ENCODE assay signal across 1 cellular context in the genomic region with DNA sequence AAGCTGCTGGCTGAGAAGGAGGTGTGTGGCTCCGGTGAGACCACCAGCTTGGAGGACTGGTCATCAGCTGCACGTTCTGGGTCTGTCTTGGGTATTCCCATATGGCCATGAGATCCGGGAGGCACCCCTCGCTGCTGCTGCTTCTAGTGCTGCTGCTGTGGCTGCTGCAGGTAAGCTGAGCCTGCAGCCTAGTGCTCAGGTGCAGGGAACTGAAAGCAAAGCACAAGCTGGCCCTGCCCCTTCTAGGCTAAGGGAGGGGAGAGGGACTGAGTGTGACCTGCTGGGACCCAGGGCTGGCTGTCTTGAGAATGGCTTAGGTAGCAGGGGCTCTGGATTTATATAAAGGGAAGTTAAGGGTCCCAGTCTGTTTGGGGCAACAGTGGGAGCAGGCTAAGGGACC.
TF ChIP-seq lines count a peak whose summit lies in the region.

No MANE protein-coding gene starts in this region.

TF ChIP-seq in WTC11, 78 proteins besides CTCF, POLR2A, EP300 and RAD21 (continued from another document):
- TF ChIP-seq, protein P1, sequence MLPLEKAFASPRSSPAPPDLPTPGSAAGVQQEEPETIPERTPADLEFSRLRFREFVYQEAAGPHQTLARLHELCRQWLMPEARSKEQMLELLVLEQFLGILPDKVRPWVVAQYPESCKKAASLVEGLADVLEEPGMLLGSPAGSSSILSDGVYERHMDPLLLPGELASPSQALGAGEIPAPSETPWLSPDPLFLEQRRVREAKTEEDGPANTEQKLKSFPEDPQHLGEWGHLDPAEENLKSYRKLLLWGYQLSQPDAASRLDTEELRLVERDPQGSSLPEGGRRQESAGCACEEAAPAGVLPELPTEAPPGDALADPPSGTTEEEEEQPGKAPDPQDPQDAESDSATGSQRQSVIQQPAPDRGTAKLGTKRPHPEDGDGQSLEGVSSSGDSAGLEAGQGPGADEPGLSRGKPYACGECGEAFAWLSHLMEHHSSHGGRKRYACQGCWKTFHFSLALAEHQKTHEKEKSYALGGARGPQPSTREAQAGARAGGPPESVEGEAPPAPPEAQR (CRISPR knock-in tag; IDR thresholded peaks at IDR 0.05): no peak
- TF ChIP-seq, protein P2, sequence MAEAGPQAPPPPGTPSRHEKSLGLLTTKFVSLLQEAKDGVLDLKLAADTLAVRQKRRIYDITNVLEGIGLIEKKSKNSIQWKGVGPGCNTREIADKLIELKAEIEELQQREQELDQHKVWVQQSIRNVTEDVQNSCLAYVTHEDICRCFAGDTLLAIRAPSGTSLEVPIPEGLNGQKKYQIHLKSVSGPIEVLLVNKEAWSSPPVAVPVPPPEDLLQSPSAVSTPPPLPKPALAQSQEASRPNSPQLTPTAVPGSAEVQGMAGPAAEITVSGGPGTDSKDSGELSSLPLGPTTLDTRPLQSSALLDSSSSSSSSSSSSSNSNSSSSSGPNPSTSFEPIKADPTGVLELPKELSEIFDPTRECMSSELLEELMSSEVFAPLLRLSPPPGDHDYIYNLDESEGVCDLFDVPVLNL (CRISPR knock-in tag; IDR thresholded peaks at IDR 0.05; ENCODE audit: borderline replicate concordance, low read depth): no peak
- no peak for TF ChIP-seq ZNF219 (CRISPR knock-in tag; IDR thresholded peaks at IDR 0.05; ENCODE audit: borderline replicate concordance)
- no peak for TF ChIP-seq ETV6 (CRISPR knock-in tag; IDR thresholded peaks at IDR 0.05)
- TF ChIP-seq, protein P3, sequence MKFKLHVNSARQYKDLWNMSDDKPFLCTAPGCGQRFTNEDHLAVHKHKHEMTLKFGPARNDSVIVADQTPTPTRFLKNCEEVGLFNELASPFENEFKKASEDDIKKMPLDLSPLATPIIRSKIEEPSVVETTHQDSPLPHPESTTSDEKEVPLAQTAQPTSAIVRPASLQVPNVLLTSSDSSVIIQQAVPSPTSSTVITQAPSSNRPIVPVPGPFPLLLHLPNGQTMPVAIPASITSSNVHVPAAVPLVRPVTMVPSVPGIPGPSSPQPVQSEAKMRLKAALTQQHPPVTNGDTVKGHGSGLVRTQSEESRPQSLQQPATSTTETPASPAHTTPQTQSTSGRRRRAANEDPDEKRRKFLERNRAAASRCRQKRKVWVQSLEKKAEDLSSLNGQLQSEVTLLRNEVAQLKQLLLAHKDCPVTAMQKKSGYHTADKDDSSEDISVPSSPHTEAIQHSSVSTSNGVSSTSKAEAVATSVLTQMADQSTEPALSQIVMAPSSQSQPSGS (CRISPR knock-in tag; IDR thresholded peaks at IDR 0.05; ENCODE audit: borderline replicate concordance, low read depth): no peak
- no peak for TF ChIP-seq ZNF423 (CRISPR knock-in tag; IDR thresholded peaks at IDR 0.05)
- TF ChIP-seq ZNF263 (CRISPR knock-in tag; IDR thresholded peaks at IDR 0.05; ENCODE audit: low read depth): no peak
- no peak for TF ChIP-seq SOX15 (CRISPR knock-in tag; IDR thresholded peaks at IDR 0.05)
- no peak for TF ChIP-seq NFATC4 (CRISPR knock-in tag; IDR thresholded peaks at IDR 0.05)
- TF ChIP-seq CBFB (CRISPR knock-in tag; IDR thresholded peaks at IDR 0.05; ENCODE audit: low read depth): no peak
- TF ChIP-seq NR2C2 (CRISPR knock-in tag; IDR thresholded peaks at IDR 0.05): no peak
